In genomic region chr9:36190388-36191289, GRCh38 we compare ENCODE assay signal across 1 cellular context.
TF ChIP-seq lines count a peak whose summit lies in the region.

Gene CLTA, plus strand, starts transcription at chr9:36190921. Its CDS starts 136 bp downstream, at chr9:36191057.

TF ChIP-seq in WTC11, 78 proteins besides CTCF, POLR2A, EP300 and RAD21 (continued from another document):
- 0 out of 2 replicates have a peak, but pooled peaks have one; percentile 29 for TF ChIP-seq NR1H2 (CRISPR knock-in tag; IDR thresholded peaks at IDR 0.05)
- TF ChIP-seq ZNF121 (CRISPR knock-in tag; IDR thresholded peaks at IDR 0.05): no peak
- TF ChIP-seq PRDM15 (CRISPR knock-in tag; IDR thresholded peaks at IDR 0.05): no peak
- TF ChIP-seq ELF4 (CRISPR knock-in tag; IDR thresholded peaks at IDR 0.05; ENCODE audit: low read depth): no peak
- TF ChIP-seq USF2 (CRISPR knock-in tag; IDR thresholded peaks at IDR 0.05): peak; percentile 86
- TF ChIP-seq SMAD4 (CRISPR knock-in tag; IDR thresholded peaks at IDR 0.05): no peak
- TF ChIP-seq GABPB1 (CRISPR knock-in tag; IDR thresholded peaks at IDR 0.05): peak; percentile 48; the same call in 1 of the 2 replicates
- no peak for TF ChIP-seq AR (CRISPR knock-in tag; IDR thresholded peaks at IDR 0.05)
- TF ChIP-seq E2F5 (CRISPR knock-in tag; IDR thresholded peaks at IDR 0.05): peak; percentile 68
- TF ChIP-seq MYBL2 (CRISPR knock-in tag; IDR thresholded peaks at IDR 0.05): peak; percentile 66; the same call in 1 of the 2 replicates
- TF ChIP-seq KAT7 (CRISPR knock-in tag; IDR thresholded peaks at IDR 0.05; ENCODE audit: borderline replicate concordance): 0 out of 2 replicates have a peak, but pooled peaks have one; percentile 57
- TF ChIP-seq NR3C1 (CRISPR knock-in tag; conservative IDR thresholded peaks at IDR 0.05; ENCODE audit: low read depth): peak; percentile 70; the same call in 1 of the 2 replicates
- TF ChIP-seq CDX4 (CRISPR knock-in tag; IDR thresholded peaks at IDR 0.05; ENCODE audit: borderline replicate concordance): no peak
- TF ChIP-seq ZNF671 (CRISPR knock-in tag; IDR thresholded peaks at IDR 0.05): no peak
- no peak; the same call in none of the 2 replicates for TF ChIP-seq ZNF232 (CRISPR knock-in tag; IDR thresholded peaks at IDR 0.05)
- TF ChIP-seq SMAD3 (CRISPR knock-in tag; IDR thresholded peaks at IDR 0.05; ENCODE audit: borderline replicate concordance): no peak
- TF ChIP-seq NFATC4 (CRISPR knock-in tag; IDR thresholded peaks at IDR 0.05): no peak
- no peak for TF ChIP-seq MXD4 (CRISPR knock-in tag; IDR thresholded peaks at IDR 0.05; ENCODE audit: borderline replicate concordance)
- TF ChIP-seq AFF4 (CRISPR knock-in tag; IDR thresholded peaks at IDR 0.05; ENCODE audit: borderline replicate concordance): 0 out of 2 replicates have a peak, but pooled peaks have one; percentile 81
- no peak for TF ChIP-seq ZNF396 (CRISPR knock-in tag; IDR thresholded peaks at IDR 0.05; ENCODE audit: borderline replicate concordance)
- TF ChIP-seq ZNF219 (CRISPR knock-in tag; IDR thresholded peaks at IDR 0.05; ENCODE audit: borderline replicate concordance): no peak
- peak; percentile 91 for TF ChIP-seq FOXK1 (CRISPR knock-in tag; IDR thresholded peaks at IDR 0.05)
- TF ChIP-seq FOXJ3 (CRISPR knock-in tag; IDR thresholded peaks at IDR 0.05; ENCODE audit: borderline replicate concordance): no peak
- no peak for TF ChIP-seq EMX1 (CRISPR knock-in tag; IDR thresholded peaks at IDR 0.05)
- peak; percentile 73 for TF ChIP-seq MAX (CRISPR knock-in tag; IDR thresholded peaks at IDR 0.05)
- TF ChIP-seq ZNF317 (CRISPR knock-in tag; IDR thresholded peaks at IDR 0.05; ENCODE audit: borderline replicate concordance, low read depth): no peak
- no peak for TF ChIP-seq FOXP4 (CRISPR knock-in tag; IDR thresholded peaks at IDR 0.05)
- no peak; the same call in 1 of the 2 replicates for TF ChIP-seq FOXP1 (CRISPR knock-in tag; IDR thresholded peaks at IDR 0.05; ENCODE audit: borderline replicate concordance)
- peak; percentile 46; the same call in 1 of the 2 replicates for TF ChIP-seq RELA (CRISPR knock-in tag; IDR thresholded peaks at IDR 0.05; ENCODE audit: borderline replicate concordance)
- no peak for TF ChIP-seq OVOL2 (CRISPR knock-in tag; IDR thresholded peaks at IDR 0.05; ENCODE audit: borderline replicate concordance)
- TF ChIP-seq HMGXB4 (CRISPR knock-in tag; IDR thresholded peaks at IDR 0.05): peak; percentile 23
- TF ChIP-seq ZNF423 (CRISPR knock-in tag; IDR thresholded peaks at IDR 0.05): 0 out of 2 replicates have a peak, but pooled peaks have one; percentile 15
